9 cellular contexts compared by ENCODE assay signal in genomic region chr19:49528211-49528771, GRCh38.
DNase-seq lines count a peak whose midpoint lies in the region; ATAC-seq lines count a peak whose summit lies in the region.
"Had no signal": no experiment of that assay in that cellular context is flagged by ENCODE, and none has a peak within 500 bp of the region (broad histone marks: within the 10 kb centered on the region; RNA-seq: fewer than 3 reads in every experiment).

No MANE protein-coding gene starts in this region.

- H3K36me3 ChIP-seq in HAP-1 (replicated peaks) (no peaks in the 10 kb centered on the region), iPS DF 6.9 (ENCODE audit: control insufficient read depth, insufficient read depth, low read length) (no peaks in the 10 kb centered on the region; the same call in 1 of the 2 replicates)

- no peaks in the 10 kb centered on the region for H3K27me3 Mint-ChIP-seq in activated naive CD8-positive, alpha-beta T cell

- H3K27ac ChIP-seq in iPS DF 6.9 (ENCODE audit: low read length): no peak overlapping the region
- H3K27ac ChIP-seq: neutrophil had no signal

- ATAC-seq in stimulated activated effector memory CD8-positive, alpha-beta T cell treated with anti-CD3 and anti-CD28 coated beads, Interleukin-12 subunit alpha, Interleukin-12 subunit beta, amount 100 ng/mL, for 72 hours: no peak
- ATAC-seq in GM18907 (IDR thresholded peaks at IDR 0.05; ENCODE audit: unreplicated experiment): no peak

- peak in 1 of 2 experiments; percentile 22 for DNase-seq in HAP-1 (ENCODE audit: low spot score in 2 of 2)
- DNase-seq in iPS DF 6.9 (ENCODE audit: low read depth, low spot score): no peak
- DNase-seq in stimulated activated effector memory CD8-positive, alpha-beta T cell treated with anti-CD3 and anti-CD28 coated beads, Interleukin-12 subunit alpha, Interleukin-12 subunit beta, amount 100 ng/mL, for 72 hours (ENCODE audit: low spot score in 2 of 2): no peak
- no peak for DNase-seq in DMS79 treated with DMSO at 0.1 percent for 48 hours (lab: John Stamatoyannopoulos, UW)
- DNase-seq in MV-4-11 (lab: John Stamatoyannopoulos, UW): no peak
- DNase-seq in stimulated activated CD8-positive, alpha-beta memory T cell treated with anti-CD3 and anti-CD28 coated beads, Interleukin-4, amount 100 ng/mL, for 48 hours: no peak

- no peaks in the 10 kb centered on the region for H3K27me3 ChIP-seq in HAP-1 (ENCODE audit: low read depth)
- no peaks in the 10 kb centered on the region for H3K27me3 ChIP-seq in iPS DF 6.9 (ENCODE audit: control insufficient read depth, insufficient read depth, low read length)

- WGBS in iPS DF 6.9 (ENCODE audit: insufficient coverage, insufficient read length): no CpG with 5 or more reads among the region's 25 CpGs

- H3K9me3 ChIP-seq in HAP-1: no peaks in the 10 kb centered on the region
- no peaks in the 10 kb centered on the region for H3K9me3 ChIP-seq in iPS DF 6.9 (ENCODE audit: control insufficient read depth, insufficient read depth, low read length)
- H3K9me3 ChIP-seq: neutrophil had no signal

- peaks cover 2% of the 10 kb centered on the region for H3K36me3 Mint-ChIP-seq in activated naive CD8-positive, alpha-beta T cell
- peaks cover 6% of the 10 kb centered on the region for H3K36me3 Mint-ChIP-seq in stimulated activated effector memory CD8-positive, alpha-beta T cell treated with anti-CD3 and anti-CD28 coated beads, Interleukin-12 subunit alpha, Interleukin-12 subunit beta, amount 100 ng/mL, for 72 hours

- H3K4me3 Mint-ChIP-seq in activated naive CD8-positive, alpha-beta T cell: peak overlapping the region; percentile 89
- peak overlapping the region; percentile 77 for H3K4me3 Mint-ChIP-seq in stimulated activated effector memory CD8-positive, alpha-beta T cell treated with anti-CD3 and anti-CD28 coated beads, Interleukin-12 subunit alpha, Interleukin-12 subunit beta, amount 100 ng/mL, for 72 hours

- H3K4me1 Mint-ChIP-seq in activated naive CD8-positive, alpha-beta T cell (ENCODE audit: low read depth): peaks cover 15% of the 10 kb centered on the region
- peaks cover 22% of the 10 kb centered on the region for H3K4me1 Mint-ChIP-seq in stimulated activated effector memory CD8-positive, alpha-beta T cell treated with anti-CD3 and anti-CD28 coated beads, Interleukin-12 subunit alpha, Interleukin-12 subunit beta, amount 100 ng/mL, for 72 hours

- H3K27ac Mint-ChIP-seq in activated naive CD8-positive, alpha-beta T cell: no peak overlapping the region
- H3K27ac Mint-ChIP-seq in stimulated activated effector memory CD8-positive, alpha-beta T cell treated with anti-CD3 and anti-CD28 coated beads, Interleukin-12 subunit alpha, Interleukin-12 subunit beta, amount 100 ng/mL, for 72 hours: peak overlapping the region; percentile 87

- no peaks in the 10 kb centered on the region for H3K9me3 Mint-ChIP-seq in activated naive CD8-positive, alpha-beta T cell (ENCODE audit: low read depth)
- H3K9me3 Mint-ChIP-seq in stimulated activated effector memory CD8-positive, alpha-beta T cell treated with anti-CD3 and anti-CD28 coated beads, Interleukin-12 subunit alpha, Interleukin-12 subunit beta, amount 100 ng/mL, for 72 hours: no peaks in the 10 kb centered on the region

- H3K4me1 ChIP-seq in HAP-1 (peaks cover 11% of the 10 kb centered on the region; the same call in 1 of the 2 replicates), iPS DF 6.9 (ENCODE audit: control insufficient read depth, insufficient read depth, low read length) (no peaks in the 10 kb centered on the region)

- in situ Hi-C loops in HAP-1 (cut with MboI; ENCODE audit: low sequenced_read_pairs): no loop called here

- H3K4me3 ChIP-seq in HAP-1 (peak overlapping the region; percentile 32), iPS DF 6.9 (ENCODE audit: low read length) (peak overlapping the region; percentile 42; the same call in 1 of the 2 replicates)
